Comparison of ENCODE assay signal across 10 cellular contexts in the genomic region with DNA sequence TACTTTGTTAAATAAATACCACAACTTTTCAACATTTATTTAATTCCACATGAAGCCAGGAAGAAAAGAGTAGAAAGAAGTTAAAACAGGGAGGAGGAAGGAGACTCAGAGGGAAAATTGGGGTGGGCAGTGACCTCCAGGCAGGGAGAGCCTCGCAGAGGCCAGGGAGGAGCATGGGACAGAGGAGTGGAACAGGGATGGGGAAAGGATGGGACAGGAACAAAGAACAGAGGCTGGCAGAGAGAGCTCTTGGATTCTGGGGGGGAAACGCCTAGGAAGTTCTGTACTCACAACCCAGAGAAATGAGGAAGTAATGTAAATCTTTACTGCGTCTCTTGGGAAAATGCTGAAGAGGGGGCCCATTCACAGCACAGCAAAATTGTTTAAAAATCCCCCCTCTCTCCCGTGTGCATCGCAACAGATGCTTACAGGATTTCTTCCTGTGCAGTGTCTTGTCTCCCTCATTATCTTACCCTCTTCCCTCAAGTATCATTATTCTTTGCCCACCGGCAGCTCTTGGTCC.
A peak's percentile ranks its signal among the peaks of the same experiment; 100 is the strongest.
DNase-seq lines count a peak whose midpoint lies in the region; ATAC-seq and TF ChIP-seq lines count a peak whose summit lies in the region.
"Had no signal": no experiment of that assay in that cellular context is flagged by ENCODE, and none has a peak within 500 bp of the region (broad histone marks: within the 10 kb centered on the region; RNA-seq: fewer than 3 reads in every experiment).

No MANE protein-coding gene starts in this region.

- peaks cover 22% of the 10 kb centered on the region for H3K4me1 Mint-ChIP-seq in neural progenitor cell
- H3K4me1 Mint-ChIP-seq in CD8-positive, alpha-beta memory T cell, result no peaks in the 10 kb centered on the region

- no peak overlapping the region for H3K4me3 Mint-ChIP-seq in neural progenitor cell
- H3K4me3 Mint-ChIP-seq in CD8-positive, alpha-beta memory T cell, result no peak overlapping the region

- peak; percentile 23 for DNase-seq in GM19238 (ENCODE audit: insufficient read length, low spot score)
- DNase-seq in NB4 (ENCODE audit: low read depth), result peak; percentile 47
- no peak for DNase-seq in neural progenitor cell (ENCODE audit: low spot score)
- no peak for DNase-seq in DMS 273 treated with DMSO at 0.1 percent for 48 hours (lab: John Stamatoyannopoulos, UW)
- DNase-seq in NK-92 (lab: John Stamatoyannopoulos, UW; ENCODE audit: unreplicated experiment), result no peak
- DNase-seq in CD8-positive, alpha-beta memory T cell, result no peak
- DNase-seq: DND-41 had no signal

- no peaks in the 10 kb centered on the region for H3K9me3 ChIP-seq in neural progenitor cell (ENCODE audit: low read depth)
- no peaks in the 10 kb centered on the region for H3K9me3 ChIP-seq in CD8-positive, alpha-beta memory T cell (ENCODE audit: low read length)

- no peak overlapping the region for H3K9ac ChIP-seq in neural progenitor cell

- peaks cover 23% of the 10 kb centered on the region for H3K4me1 ChIP-seq in neural progenitor cell
- no peaks in the 10 kb centered on the region for H3K4me1 ChIP-seq in CD8-positive, alpha-beta memory T cell (ENCODE audit: insufficient read depth, low read length)

- no peaks in the 10 kb centered on the region for H3K36me3 Mint-ChIP-seq in neural progenitor cell
- no peaks in the 10 kb centered on the region for H3K36me3 Mint-ChIP-seq in CD8-positive, alpha-beta memory T cell

- H4K20me1 ChIP-seq in neural progenitor cell (ENCODE audit: low read depth), result no peaks in the 10 kb centered on the region

- H3K27ac ChIP-seq in neural progenitor cell, result no peak overlapping the region
- no peak overlapping the region for H3K27ac ChIP-seq in CD8-positive, alpha-beta memory T cell (ENCODE audit: low read depth, low read length)
- H3K27ac ChIP-seq: SK-N-MC had no signal

- peak; percentile 79 for ATAC-seq in HG02678 (IDR thresholded peaks at IDR 0.05; ENCODE audit: unreplicated experiment)
- no peak for ATAC-seq in GM18867 (IDR thresholded peaks at IDR 0.05; ENCODE audit: unreplicated experiment)

- no peak overlapping the region for H3K27ac Mint-ChIP-seq in neural progenitor cell
- no peak overlapping the region for H3K27ac Mint-ChIP-seq in CD8-positive, alpha-beta memory T cell

- H3K4me2 ChIP-seq in neural progenitor cell, result no peak overlapping the region

- peaks cover 4% of the 10 kb centered on the region for H3K27me3 Mint-ChIP-seq in neural progenitor cell (ENCODE audit: insufficient read depth, low read depth)
- H3K27me3 Mint-ChIP-seq in CD8-positive, alpha-beta memory T cell, result peaks cover 0 to 1% of the 10 kb centered on the region in 2 donors

- peak overlapping the region; percentile 75 for H2AFZ ChIP-seq in neural progenitor cell (replicated peaks)

- POLR2A ChIA-PET in CD8-positive, alpha-beta memory T cell (lab: Charles Lee), result no interaction called here

- no peaks in the 10 kb centered on the region for H3K36me3 ChIP-seq in neural progenitor cell
- no peaks in the 10 kb centered on the region for H3K36me3 ChIP-seq in CD8-positive, alpha-beta memory T cell (ENCODE audit: insufficient read depth, low read length)

- TF ChIP-seq CTCF in NB4 (IDR thresholded peaks at IDR 0.05; ENCODE audit: low read depth, low read length) (no peak), neural progenitor cell (IDR thresholded peaks at IDR 0.05) (no peak)

- no peaks in the 10 kb centered on the region for H3K79me2 ChIP-seq in neural progenitor cell (ENCODE audit: low read depth)

- no peaks in the 10 kb centered on the region for H3K9me3 Mint-ChIP-seq in neural progenitor cell
- H3K9me3 Mint-ChIP-seq in CD8-positive, alpha-beta memory T cell, result no peaks in the 10 kb centered on the region

- H3K4me3 ChIP-seq in NB4 (ENCODE audit: low read depth, low read length), result no peak overlapping the region
- no peak overlapping the region for H3K4me3 ChIP-seq in neural progenitor cell
- no peak overlapping the region for H3K4me3 ChIP-seq in CD8-positive, alpha-beta memory T cell (ENCODE audit: low read length)
- H3K4me3 ChIP-seq: SK-N-MC had no signal

- CTCF ChIA-PET in CD8-positive, alpha-beta memory T cell (lab: Charles Lee), result no interaction called here

- no peak for TF ChIP-seq POLR2A in NB4 (IDR thresholded peaks at IDR 0.05; ENCODE audit: extremely low read depth, insufficient read length)

- no peaks in the 10 kb centered on the region for H3K27me3 ChIP-seq in neural progenitor cell
- H3K27me3 ChIP-seq in CD8-positive, alpha-beta memory T cell (ENCODE audit: insufficient read depth, low read length, poor library complexity, severe bottlenecking), result no peaks in the 10 kb centered on the region

- no peaks in the 10 kb centered on the region for H3F3A ChIP-seq in neural progenitor cell (ENCODE audit: low read depth)

Comparison
In these comparisons a context has a peak if more than half of its experiments do, and no peak if none do; other contexts are left out.
1. DNase-seq: peak in GM19238 (single experiment) and NB4 (single experiment); none in neural progenitor cell (single experiment), DMS 273 treated with DMSO at 0.1 percent for 48 hours (single experiment), NK-92 (single experiment) and CD8-positive, alpha-beta memory T cell (0 of 5).